Comparison of ENCODE assay signal across 24 cellular contexts in the genomic region with DNA sequence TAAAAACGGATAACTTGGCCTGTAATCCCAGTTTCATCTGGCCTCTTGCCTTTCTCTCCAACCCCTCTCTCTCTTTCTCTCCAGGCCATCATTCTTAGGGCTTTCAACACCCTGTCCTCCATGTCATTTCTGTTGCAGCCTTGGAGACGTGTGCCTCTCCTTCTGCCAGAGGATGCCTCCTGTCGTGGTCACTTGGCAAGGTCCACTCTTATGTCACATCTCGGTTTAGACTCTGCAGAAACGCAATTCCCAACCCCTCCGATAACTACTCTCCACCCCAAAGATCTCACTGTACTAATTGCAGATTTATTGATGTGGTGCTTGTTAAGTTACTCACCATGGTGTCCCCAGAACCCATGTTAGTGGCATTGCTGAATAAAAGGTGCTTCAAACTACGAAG.
"Had no signal": no experiment of that assay in that cellular context is flagged by ENCODE, and none has a peak within 500 bp of the region (broad histone marks: within the 10 kb centered on the region; RNA-seq: fewer than 3 reads in every experiment).

No MANE protein-coding gene starts in this region.

- H3K36me3 ChIP-seq: neutrophil, ovary, right lobe of liver, sigmoid colon, suprapubic skin, tibial artery, transverse colon, upper lobe of left lung, vagina had no signal

- H3K27ac ChIP-seq: neutrophil, ovary, parathyroid adenoma, psoas muscle, right lobe of liver, sigmoid colon, suprapubic skin, testis, tibial artery, transverse colon, upper lobe of left lung, vagina had no signal

- H3K27me3 ChIP-seq: neutrophil, ovary, right lobe of liver, sigmoid colon, suprapubic skin, testis, tibial artery, transverse colon, upper lobe of left lung, vagina had no signal

- H3K4me3 ChIP-seq: ovary, psoas muscle, right lobe of liver, sigmoid colon, suprapubic skin, testis, tibial artery, transverse colon, upper lobe of left lung, vagina had no signal

- DNase-seq: naive thymus-derived CD8-positive, alpha-beta T cell; nephron progenitor cell; nucleus accumbens; ovary; posterior cingulate gyrus; psoas muscle; right cardiac atrium; right lobe of liver; sigmoid colon; stimulated activated CD4-positive, alpha-beta T cell treated with anti-CD3 and anti-CD28 coated beads, Interleukin-1b, Interleukin-23, amount 100 ng/mL, for 48 hours; stimulated activated CD4-positive, alpha-beta T cell treated with anti-CD3 and anti-CD28 coated beads, Interleukin-4, amount 100 ng/mL, for 1 hour; stimulated activated CD4-positive, alpha-beta T cell treated with anti-CD3 and anti-CD28 coated beads, Interleukin-4, amount 100 ng/mL, for 4 hours; stimulated activated CD8-positive, alpha-beta memory T cell treated with anti-CD3 and anti-CD28 coated beads, Interleukin-4, amount 100 ng/mL, for 48 hours; stimulated activated naive CD4-positive, alpha-beta T cell; stimulated activated naive CD8-positive, alpha-beta T cell treated with anti-CD3 and anti-CD28 coated beads, Interleukin-15, amount 100 ng/mL, for 72 hours; stimulated activated naive CD8-positive, alpha-beta T cell treated with anti-CD3 and anti-CD28 coated beads, Interleukin-15, Interleukin-2, amounts not matched to agents 100 U/mL and 50 U/mL, for 24 hours; testis; tibial artery; transverse colon; upper lobe of left lung had no signal

- H3K9me3 ChIP-seq: neutrophil, ovary, psoas muscle, right lobe of liver, sigmoid colon, suprapubic skin, testis, tibial artery, transverse colon, upper lobe of left lung, vagina had no signal

- H3K4me1 ChIP-seq: parathyroid adenoma, psoas muscle, right lobe of liver, sigmoid colon, suprapubic skin, testis, tibial artery, transverse colon, upper lobe of left lung, vagina had no signal
